ENCODE assay signal across 8 cellular contexts in genomic region chr1:160400646-160401486, GRCh38. TPM values are rescaled to one million over a fixed set of nuclear protein-coding genes. Genes with fewer than 3 reads are reported as not detected.
DNase-seq lines count a peak whose midpoint lies in the region; ATAC-seq and TF ChIP-seq lines count a peak whose summit lies in the region.

No MANE protein-coding gene starts in this region.

- no peaks in the 10 kb centered on the region for H3F3A ChIP-seq in SU-DHL-6 (ENCODE audit: insufficient read depth)

- H3K36me3 ChIP-seq in SU-DHL-6 (ENCODE audit: low read length) = no peaks in the 10 kb centered on the region
- H3K36me3 ChIP-seq in heart right ventricle = no peaks in the 10 kb centered on the region

- H3K4me3 ChIP-seq in SU-DHL-6 (ENCODE audit: insufficient read depth, low read length, poor library complexity, severe bottlenecking) = no peak overlapping the region
- H3K4me3 ChIP-seq in heart right ventricle = peak overlapping the region; percentile 58 to 87 (median 75)
- peak overlapping the region; percentile 76 for H3K4me3 ChIP-seq in retinal pigment epithelial cell (ENCODE audit: low read length)

- H3K27me3 ChIP-seq in SU-DHL-6 (ENCODE audit: low read length) (no peaks in the 10 kb centered on the region), heart right ventricle (peaks cover 0 to 31% (median 0%) of the 10 kb centered on the region in 7 donors)

- TF ChIP-seq CTCF in SU-DHL-6 (IDR thresholded peaks at IDR 0.05; ENCODE audit: insufficient read depth, low read length, poor library complexity, severe bottlenecking) = no peak
- TF ChIP-seq CTCF in heart right ventricle (IDR thresholded peaks at IDR 0.05) = no peak
- no peak for TF ChIP-seq CTCF in retinal pigment epithelial cell (conservative IDR thresholded peaks at IDR 0.05; ENCODE audit: low read depth, low read length)

- H2AFZ ChIP-seq in SU-DHL-6 (ENCODE audit: low read depth, low read length, severe bottlenecking) = peak overlapping the region; percentile 21

- H3K4me1 ChIP-seq in heart right ventricle = peaks cover 4 to 43% (median 30%) of the 10 kb centered on the region in 9 donors

- H4K20me1 ChIP-seq in SU-DHL-6 (ENCODE audit: low read depth, low read length) = no peaks in the 10 kb centered on the region

- H3K9me2 ChIP-seq in SU-DHL-6 (replicated peaks; ENCODE audit: insufficient read depth, low read length) = no peaks in the 10 kb centered on the region

- no peaks in the 10 kb centered on the region for H3K79me2 ChIP-seq in SU-DHL-6 (ENCODE audit: insufficient read depth, low read length)

- intact Hi-C loops in heart right ventricle (cut with DNase I) = loop anchor here in 1 of 10 donors (2.0 kb wide), 1 partner anchor 58 kb away; the partner anchor contains the start of genes COPA and NCSTN

- H3K9me3 ChIP-seq in SU-DHL-6 (ENCODE audit: insufficient read depth, low read length) (no peaks in the 10 kb centered on the region), heart right ventricle (no peaks in the 10 kb centered on the region)

- WGBS in heart right ventricle, 2 donors = 1 to 4% methylated on average over 55 of the region's 55 CpGs

- ATAC-seq in heart right ventricle = peak; percentile 22 to 55 (median 39)
- no peak for ATAC-seq in HG03378 (IDR thresholded peaks at IDR 0.05; ENCODE audit: unreplicated experiment)
- ATAC-seq in GM18867 (IDR thresholded peaks at IDR 0.05; ENCODE audit: unreplicated experiment) = no peak
- ATAC-seq in HG03108 (IDR thresholded peaks at IDR 0.05; ENCODE audit: unreplicated experiment) = no peak

- no peak overlapping the region for H3K27ac ChIP-seq in SU-DHL-6 (ENCODE audit: low read depth, low read length)
- H3K27ac ChIP-seq in heart right ventricle = peak overlapping the region in 7 of 10 donors; percentile 44 to 80 (median 62)

- no peak overlapping the region; the same call in 1 of the 2 replicates for H3K9ac ChIP-seq in SU-DHL-6 (ENCODE audit: low read length)

- peak overlapping the region; percentile 37 for H3K4me2 ChIP-seq in SU-DHL-6 (ENCODE audit: low read depth, low read length, poor library complexity, severe bottlenecking)

- DNase-seq in NCI-H1417 (lab: John Stamatoyannopoulos, UW) = peak; percentile 62 to 82 (median 77)
- no peak for DNase-seq in NCI-H1417 treated with DMSO at 0.1 percent for 48 hours (lab: John Stamatoyannopoulos, UW)
- peak in 1 of 2 donors; percentile 19 for DNase-seq in heart right ventricle
- DNase-seq in retinal pigment epithelial cell (ENCODE audit: low read depth) = no peak

RNA-seq across cellular contexts. Expression of gene VANGL2, which starts 0.5 kb away (rescaled TPM):
- total RNA-seq in heart right ventricle = 1 to 10 TPM; 1.2 to 4.1 (median 2.1) TPM
- polyA plus RNA-seq in heart right ventricle = 1 to 10 TPM in 1 of 2 donors, under 1 TPM in 1; 0.68 to 1.9 TPM

RNA-seq across cellular contexts. Expression of gene NHLH1, which starts 34.0 kb away (rescaled TPM):
- under 1 TPM in 2 of 10 donors, not detected in 8; 0.09 to 0.12 TPM for total RNA-seq in heart right ventricle
- polyA plus RNA-seq in heart right ventricle = under 1 TPM in 1 of 2 donors, not detected in 1; 0.06 TPM

RNA-seq across cellular contexts. Expression of gene NCSTN, which starts 57.7 kb away (rescaled TPM):
- total RNA-seq in heart right ventricle = 10 to 100 TPM; 59.5 to 87.9 (median 71.2) TPM
- polyA plus RNA-seq in heart right ventricle = 10 to 100 TPM; 40.2 to 44.2 TPM

RNA-seq across cellular contexts. Expression of gene COPA, which starts 57.8 kb away (rescaled TPM):
- 100 to 1,000 TPM in 8 of 10 donors, 10 to 100 TPM in 2; 77.7 to 122 (median 112) TPM for total RNA-seq in heart right ventricle
- 10 to 100 TPM; 48.2 to 91.3 TPM for polyA plus RNA-seq in heart right ventricle

Comparison
In these comparisons a context has a peak if more than half of its experiments do, and no peak if none do; other contexts are left out.
1. DNase-seq: peak in NCI-H1417 (3 of 3); none in NCI-H1417 treated with DMSO at 0.1 percent for 48 hours (single experiment) and retinal pigment epithelial cell (single experiment).
2. ATAC-seq: peak in heart right ventricle (8 of 8); none in HG03378 (single experiment), GM18867 (single experiment) and HG03108 (single experiment).